8 cellular contexts compared by ENCODE assay signal in genomic region chr17:57902800-57903759, GRCh38. TPM values are rescaled to one million over a fixed set of nuclear protein-coding genes. Genes with fewer than 3 reads are reported as not detected.
DNase-seq lines count a peak whose midpoint lies in the region; ATAC-seq and TF ChIP-seq lines count a peak whose summit lies in the region.

No MANE protein-coding gene starts in this region.

- intact Hi-C loops in stomach (cut with DNase I; ENCODE audit: low total_unique reads), result no loop called here

- 33 to 50% (median 39%) methylated on average over 2 to 5 of the region's 5 CpGs for WGBS in stomach, 5 donors

- H3K4me3 Mint-ChIP-seq in effector memory CD8-positive, alpha-beta T cell, result no peak overlapping the region

- H3K27me3 Mint-ChIP-seq in effector memory CD8-positive, alpha-beta T cell, result no peaks in the 10 kb centered on the region

- no peak for TF ChIP-seq CTCF in astrocyte of the cerebellum (IDR thresholded peaks at IDR 0.05; ENCODE audit: low read depth, low read length, missing control alignments)
- peak in 1 of 7 experiments; percentile 6 for TF ChIP-seq CTCF in stomach (IDR thresholded peaks at IDR 0.05)

- no peaks in the 10 kb centered on the region for H3K36me3 ChIP-seq in stomach

- H3K36me3 Mint-ChIP-seq in effector memory CD8-positive, alpha-beta T cell (ENCODE audit: insufficient read depth), result peaks cover 2% of the 10 kb centered on the region

- no peaks in the 10 kb centered on the region for H3K27me3 ChIP-seq in stomach

- H3K9me3 ChIP-seq in stomach, result no peaks in the 10 kb centered on the region

- DNase-seq in A172 (ENCODE audit: low spot score), result peak; percentile 91
- DNase-seq in NCI-H345 (lab: John Stamatoyannopoulos, UW), result peak; percentile 87
- peak; percentile 81 for DNase-seq in astrocyte of the cerebellum (ENCODE audit: low read depth)
- DNase-seq in kidney glomerular epithelial cell (lab: John Stamatoyannopoulos, UW), result peak; percentile 98
- DNase-seq in stomach, result peak; percentile 95
- no peak for DNase-seq in effector memory CD8-positive, alpha-beta T cell

- H3K9me3 Mint-ChIP-seq in effector memory CD8-positive, alpha-beta T cell, result no peaks in the 10 kb centered on the region

- no peak overlapping the region for H3K4me3 ChIP-seq in astrocyte of the cerebellum (ENCODE audit: low read depth, low read length)
- no peak overlapping the region for H3K4me3 ChIP-seq in stomach

- peak overlapping the region in 1 of 2 donors; percentile 73 for H3K27ac Mint-ChIP-seq in effector memory CD8-positive, alpha-beta T cell

- peaks cover 76 to 97% (median 85%) of the 10 kb centered on the region in 4 donors for H3K4me1 ChIP-seq in stomach

- peaks cover 2 to 4% of the 10 kb centered on the region in 2 donors for H3K4me1 Mint-ChIP-seq in effector memory CD8-positive, alpha-beta T cell (ENCODE audit: low read depth in 2 of 2)

- no peak for TF ChIP-seq EP300 in stomach (IDR thresholded peaks at IDR 0.05)

- in situ Hi-C loops in astrocyte of the cerebellum (cut with HindIII; ENCODE audit: low sequenced_read_pairs), result no loop called here

- TF ChIP-seq POLR2A in stomach (IDR thresholded peaks at IDR 0.05), result no peak

- ATAC-seq in GM18868 (IDR thresholded peaks at IDR 0.05; ENCODE audit: unreplicated experiment), result peak; percentile 59
- ATAC-seq in HG03066 (IDR thresholded peaks at IDR 0.05; ENCODE audit: low read depth, unreplicated experiment), result peak; percentile 69
- no peak for ATAC-seq in effector memory CD8-positive, alpha-beta T cell (replicated peaks)

- H3K27ac ChIP-seq in stomach, result peak overlapping the region; percentile 86 to 94 (median 91)

RNA-seq across cellular contexts. Expression of gene CUEDC1, which starts 52.1 kb away (rescaled TPM):
- 8.0 and 11.6 TPM in 2 replicates for total RNA-seq in A172 (2014; rRNA removed; shearing (Covaris generic))
- 100 to 1,000 TPM in 1 of 5 donors, 10 to 100 TPM in 4; 10.5 to 111 (median 23.6) TPM for total RNA-seq in stomach
- 10 to 100 TPM; 16.5 to 30.1 (median 19.8) TPM for polyA plus RNA-seq in stomach

RNA-seq across cellular contexts. Expression of gene MRPS23, which starts 53.2 kb away (rescaled TPM):
- 67.2 and 83.7 TPM in 2 replicates for total RNA-seq in A172 (2014; rRNA removed; shearing (Covaris generic))
- 10 to 100 TPM in 4 of 5 donors, not detected in 1; 12.6 to 26.8 (median 16.8) TPM for total RNA-seq in stomach
- polyA plus RNA-seq in stomach, result 10 to 100 TPM; 25.1 to 43.3 (median 34.2) TPM

Comparison
In these comparisons a context has a peak if more than half of its experiments do, and no peak if none do; other contexts are left out.
1. DNase-seq: peak in A172 (single experiment), NCI-H345 (single experiment), astrocyte of the cerebellum (single experiment), kidney glomerular epithelial cell (single experiment) and stomach (single experiment); none in effector memory CD8-positive, alpha-beta T cell (0 of 3).